20 cellular contexts compared by ENCODE assay signal in the genomic region with DNA sequence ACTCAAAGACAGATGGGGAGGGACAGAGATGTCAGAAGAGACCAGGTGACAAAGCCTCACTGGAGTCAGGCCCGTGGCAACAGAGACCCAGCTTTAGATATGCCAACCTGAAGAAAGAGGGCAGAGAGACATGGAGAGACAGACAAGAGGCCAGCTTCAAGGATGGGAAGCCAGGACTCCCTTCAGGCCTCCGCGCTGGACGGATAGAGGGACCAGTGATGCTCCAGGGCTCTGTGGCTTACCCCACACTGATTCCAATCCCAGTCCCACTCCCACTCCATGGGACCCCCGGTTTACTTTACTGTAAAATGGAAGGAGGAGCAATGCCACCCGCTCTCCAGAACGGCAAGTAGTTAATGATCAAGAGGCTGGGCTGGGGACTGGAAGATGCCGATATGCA. TPM values are rescaled to one million over a fixed set of nuclear protein-coding genes. Genes with fewer than 3 reads are reported as not detected.
A peak's percentile ranks its signal among the peaks of the same experiment; 100 is the strongest.
DNase-seq lines count a peak whose midpoint lies in the region; ATAC-seq and TF ChIP-seq lines count a peak whose summit lies in the region.
"Had no signal": no experiment of that assay in that cellular context is flagged by ENCODE, and none has a peak within 500 bp of the region (broad histone marks: within the 10 kb centered on the region; RNA-seq: fewer than 3 reads in every experiment).

No MANE protein-coding gene starts in this region.

- 43% methylated on average over 1 of the region's 8 CpGs; no CpG with 5 or more reads in 1 of the 2 experiments for WGBS in IMR-90 (ENCODE audit: extremely low coverage in 2 of 2, insufficient read length in 1 of 2), 2 experiments

- peak; percentile 57 for DNase-seq in activated CD4-positive, alpha-beta T cell treated with anti-CD3 and anti-CD28 coated beads, Interleukin-2, amount 10 ng/mL, durations not matched to agents 24 days and 14 days
- DNase-seq in activated CD4-positive, alpha-beta T cell treated with anti-CD3 and anti-CD28 coated beads for 4 hours = no peak
- DNase-seq in IMR-90 = no peak
- DNase-seq in glutamatergic neuron = no peak
- peak; percentile 60 for DNase-seq in osteoblast (ENCODE audit: insufficient read length, low spot score, missing footprints)
- no peak for DNase-seq in stimulated activated CD4-positive, alpha-beta T cell treated with anti-CD3 and anti-CD28 coated beads, Interleukin-4, amount 100 ng/mL, for 1 hour
- no peak for DNase-seq in retina
- DNase-seq in amniotic stem cell (lab: John Stamatoyannopoulos, UW) = no peak
- DNase-seq: BE2C; CD4-positive, CD25-positive, alpha-beta regulatory T cell; NCI-H1417 treated with DMSO at 0.1 percent for 48 hours; NCI-H187 treated with DMSO at 0.1 percent for 48 hours; NCI-H2227 treated with DMSO at 0.1 percent for 48 hours; NCI-H510A treated with DMSO at 0.1 percent for 48 hours; NCI-H774; OCI-M1; SIG-M5 had no signal

- no peaks in the 10 kb centered on the region for H3K79me2 ChIP-seq in osteoblast (ENCODE audit: insufficient read depth, low read length)

- H3K9ac ChIP-seq in IMR-90 (ENCODE audit: low read depth, low read length) = no peak overlapping the region

- CTCF ChIA-PET in IMR-90 (lab: Yijun Ruan, JAX) = no interaction called here

- no peaks in the 10 kb centered on the region for H3K9me3 Mint-ChIP-seq in activated CD4-positive, alpha-beta T cell treated with anti-CD3 and anti-CD28 coated beads, Interleukin-2, amount 10 ng/mL, durations not matched to agents 24 days and 14 days
- peaks cover 3% of the 10 kb centered on the region for H3K9me3 Mint-ChIP-seq in glutamatergic neuron (ENCODE audit: unreplicated experiment)

- H2AFZ ChIP-seq in IMR-90 (replicated peaks; ENCODE audit: low read length, poor library complexity) = peak overlapping the region; percentile 43
- H2AFZ ChIP-seq in osteoblast (ENCODE audit: low read length) = no peak overlapping the region

- no peak overlapping the region for H2BK15ac ChIP-seq in IMR-90 (ENCODE audit: low read depth, low read length)

- no peak for TF ChIP-seq RAD21 in IMR-90 (IDR thresholded peaks at IDR 0.05; ENCODE audit: low read length)

- H3K18ac ChIP-seq in IMR-90 (ENCODE audit: low read depth, low read length) = no peak overlapping the region

- no peak overlapping the region for H4K8ac ChIP-seq in IMR-90 (ENCODE audit: low read depth in 2 of 2, low read length in 2 of 2)

- H3K4me3 Mint-ChIP-seq in activated CD4-positive, alpha-beta T cell treated with anti-CD3 and anti-CD28 coated beads, Interleukin-2, amount 10 ng/mL, durations not matched to agents 24 days and 14 days = no peak overlapping the region
- no peak overlapping the region for H3K4me3 Mint-ChIP-seq in glutamatergic neuron (ENCODE audit: unreplicated experiment)

- peaks cover 16% of the 10 kb centered on the region for H3K9me1 ChIP-seq in IMR-90 (ENCODE audit: insufficient read depth, low read length)

- no peak overlapping the region for H3K56ac ChIP-seq in IMR-90 (ENCODE audit: extremely low read depth, insufficient read depth, low read length)

- POLR2A ChIA-PET in IMR-90 (lab: Charles Lee; ENCODE audit: unreplicated experiment) = no interaction called here

- BruUV-seq in IMR-90 (replicated peaks; lab: Mats Ljungman, UMichigan) = no TSS peak

- H3K14ac ChIP-seq in IMR-90 (replicated peaks; ENCODE audit: low read depth, low read length) = no peak overlapping the region

- H4K5ac ChIP-seq in IMR-90 (ENCODE audit: low read depth, low read length) = no peak overlapping the region

- no peak overlapping the region for H3K27ac Mint-ChIP-seq in activated CD4-positive, alpha-beta T cell treated with anti-CD3 and anti-CD28 coated beads, Interleukin-2, amount 10 ng/mL, durations not matched to agents 24 days and 14 days
- H3K27ac Mint-ChIP-seq in glutamatergic neuron (ENCODE audit: unreplicated experiment) = peak overlapping the region; percentile 11

- H2AK5ac ChIP-seq in IMR-90 (ENCODE audit: low read depth, low read length) = no peak overlapping the region

- no peaks in the 10 kb centered on the region for H3K27me3 Mint-ChIP-seq in activated CD4-positive, alpha-beta T cell treated with anti-CD3 and anti-CD28 coated beads, Interleukin-2, amount 10 ng/mL, durations not matched to agents 24 days and 14 days
- H3K27me3 Mint-ChIP-seq in glutamatergic neuron (ENCODE audit: unreplicated experiment) = peaks cover 6% of the 10 kb centered on the region
- H3K27me3 Mint-ChIP-seq: CD4-positive, CD25-positive, alpha-beta regulatory T cell had no signal

- in situ Hi-C loops in IMR-90 (cut with MboI; ENCODE audit: low sequenced_read_pairs) = no loop called here

- no peaks in the 10 kb centered on the region for H3K27me3 ChIP-seq in IMR-90 (ENCODE audit: control insufficient read depth, insufficient read depth, low read length)
- H3K27me3 ChIP-seq in osteoblast (ENCODE audit: insufficient read depth, low read length) = no peaks in the 10 kb centered on the region
- H3K27me3 ChIP-seq: BE2C had no signal

- no peak overlapping the region for H3K4me2 ChIP-seq in IMR-90 (ENCODE audit: low read depth, low read length)
- H3K4me2 ChIP-seq in osteoblast (ENCODE audit: insufficient read depth, low read length) = no peak overlapping the region

- H3K27ac ChIP-seq in IMR-90 (ENCODE audit: insufficient read depth, low read length) (no peak overlapping the region), osteoblast (ENCODE audit: low read depth, low read length) (no peak overlapping the region)

- H3K36me3 ChIP-seq in IMR-90 (ENCODE audit: control insufficient read depth, insufficient read depth, low read length) = peaks cover 27% of the 10 kb centered on the region
- peaks cover 22% of the 10 kb centered on the region for H3K36me3 ChIP-seq in osteoblast (ENCODE audit: insufficient read depth, low read length)

- peaks cover 20% of the 10 kb centered on the region for H3K36me3 Mint-ChIP-seq in activated CD4-positive, alpha-beta T cell treated with anti-CD3 and anti-CD28 coated beads, Interleukin-2, amount 10 ng/mL, durations not matched to agents 24 days and 14 days (ENCODE audit: low read depth)
- no peaks in the 10 kb centered on the region for H3K36me3 Mint-ChIP-seq in glutamatergic neuron (ENCODE audit: unreplicated experiment)

- no peaks in the 10 kb centered on the region; a peak in 1 of 4 replicates for H3K79me1 ChIP-seq in IMR-90 (ENCODE audit: low read depth in 1 of 2, low read length in 2 of 2)

- dilution Hi-C loops in IMR-90 (cut with HindIII; ENCODE audit: low sequenced_read_pairs, unreplicated experiment) = no loop called here

- H3K4me3 ChIP-seq in IMR-90 (ENCODE audit: insufficient read depth, low read depth, low read length) (no peak overlapping the region), osteoblast (ENCODE audit: insufficient read depth, low read length) (no peak overlapping the region)

- H3K4me1 Mint-ChIP-seq in activated CD4-positive, alpha-beta T cell treated with anti-CD3 and anti-CD28 coated beads, Interleukin-2, amount 10 ng/mL, durations not matched to agents 24 days and 14 days = peaks cover 25% of the 10 kb centered on the region
- H3K4me1 Mint-ChIP-seq in glutamatergic neuron (ENCODE audit: low read depth, unreplicated experiment) = peaks cover 7% of the 10 kb centered on the region

- no peak overlapping the region for H2BK20ac ChIP-seq in IMR-90 (ENCODE audit: low read depth, low read length)

- no peak overlapping the region for H2BK5ac ChIP-seq in IMR-90 (ENCODE audit: low read depth, low read length, poor library complexity, severe bottlenecking)

- H3K9me3 ChIP-seq in IMR-90 (ENCODE audit: control insufficient read depth, insufficient read depth, low read length) (no peaks in the 10 kb centered on the region), osteoblast (ENCODE audit: low read depth, low read length) (no peaks in the 10 kb centered on the region)
- H3K9me3 ChIP-seq: BE2C had no signal

- no peak overlapping the region for H2AK9ac ChIP-seq in IMR-90 (replicated peaks; ENCODE audit: low read depth, low read length, poor library complexity)

- no peak overlapping the region for H3K4ac ChIP-seq in IMR-90 (ENCODE audit: low read depth, low read length)

- TF ChIP-seq POLR2A in IMR-90 (IDR thresholded peaks at IDR 0.05; ENCODE audit: low read depth, low read length) = no peak

- intact Hi-C loops in activated CD4-positive, alpha-beta T cell treated with anti-CD3 and anti-CD28 coated beads, Interleukin-2, amount 10 ng/mL, durations not matched to agents 24 days and 14 days (cut with micrococcal nuclease) = no loop called here
- intact Hi-C loops in IMR-90 (cut with micrococcal nuclease) = no loop called here

- H3K4me1 ChIP-seq in IMR-90 (ENCODE audit: control insufficient read depth, insufficient read depth, low read length) (peaks cover 5% of the 10 kb centered on the region; the same call in 1 of the 2 replicates), osteoblast (ENCODE audit: insufficient read depth, low read length) (peaks cover 6% of the 10 kb centered on the region)

- no peak overlapping the region for H2BK120ac ChIP-seq in IMR-90 (ENCODE audit: low read depth, low read length)

- no peak for ATAC-seq in IMR-90 (ENCODE audit: low read depth)

- H4K20me1 ChIP-seq in IMR-90 (ENCODE audit: insufficient read depth, low read length) = peaks cover 4% of the 10 kb centered on the region
- no peaks in the 10 kb centered on the region for H4K20me1 ChIP-seq in osteoblast (ENCODE audit: insufficient read depth, low read length)

- no peak overlapping the region for H3K23ac ChIP-seq in IMR-90 (ENCODE audit: low read depth, low read length)

- no peak overlapping the region for H4K91ac ChIP-seq in IMR-90 (ENCODE audit: insufficient read depth, low read depth, low read length)

- no peak for TF ChIP-seq CTCF in IMR-90 (conservative IDR thresholded peaks at IDR 0.05; ENCODE audit: low read depth, low read length)
- TF ChIP-seq CTCF in glutamatergic neuron (IDR thresholded peaks at IDR 0.05; ENCODE audit: partially characterized antibody, unreplicated experiment) = no peak
- no peak for TF ChIP-seq CTCF in osteoblast (IDR thresholded peaks at IDR 0.05; ENCODE audit: extremely low read depth, low read depth, low read length)

RNA-seq across cellular contexts. Expression of a gene that starts 1.7 kb away (rescaled TPM):
- total RNA-seq in activated CD4-positive, alpha-beta T cell treated with anti-CD3 and anti-CD28 coated beads, Interleukin-2, amount 10 ng/mL, durations not matched to agents 24 days and 14 days = 0.93 and 1.1 TPM in 2 replicates
- total RNA-seq in IMR-90 (2012; rRNA removed) (0.28 TPM in 1 of 2 replicates, not detected in the other), glutamatergic neuron (ENCODE audit: unreplicated experiment) (1.3 TPM), osteoblast (0.29 and 0.36 TPM in 2 replicates)
- polyA plus RNA-seq in IMR-90 (2012; rRNA removed) = 1.2 and 1.4 TPM in 2 replicates
- 1.2 and 1.8 TPM in 2 replicates for polyA plus RNA-seq in IMR-90 (2012; cell fraction: cytosol; rRNA removed)
- polyA plus RNA-seq in IMR-90 (2012; cell fraction: nucleus; rRNA removed; ENCODE audit: low replicate concordance) = 0.64 and 1.3 TPM in 2 replicates
- total RNA-seq: CD4-positive, CD25-positive, alpha-beta regulatory T cell had no signal

RNA-seq across cellular contexts. Expression of a gene that starts 8.3 kb away (rescaled TPM):
- total RNA-seq in activated CD4-positive, alpha-beta T cell treated with anti-CD3 and anti-CD28 coated beads, Interleukin-2, amount 10 ng/mL, durations not matched to agents 24 days and 14 days = 451 and 472 TPM in 2 replicates
- 913 and 983 TPM in 2 replicates for total RNA-seq in IMR-90 (2012; rRNA removed)
- 824 and 914 TPM in 2 replicates for polyA plus RNA-seq in IMR-90 (2012; rRNA removed)
- 756 and 891 TPM in 2 replicates for polyA plus RNA-seq in IMR-90 (2012; cell fraction: cytosol; rRNA removed)
- polyA plus RNA-seq in IMR-90 (2012; cell fraction: nucleus; rRNA removed; ENCODE audit: low replicate concordance) = 189 and 249 TPM in 2 replicates
- total RNA-seq in glutamatergic neuron (ENCODE audit: unreplicated experiment) = 448 TPM
- 123 and 185 TPM in 2 replicates for total RNA-seq in osteoblast

RNA-seq across cellular contexts. Expression of a gene that starts 11.0 kb away (rescaled TPM):
- 114 and 115 TPM in 2 replicates for total RNA-seq in activated CD4-positive, alpha-beta T cell treated with anti-CD3 and anti-CD28 coated beads, Interleukin-2, amount 10 ng/mL, durations not matched to agents 24 days and 14 days
- total RNA-seq in IMR-90 (2012; rRNA removed) = 19.0 and 20.6 TPM in 2 replicates
- polyA plus RNA-seq in IMR-90 (2012; rRNA removed) = 41.5 and 53.9 TPM in 2 replicates
- 95.1 and 95.9 TPM in 2 replicates for polyA plus RNA-seq in IMR-90 (2012; cell fraction: cytosol; rRNA removed)
- polyA plus RNA-seq in IMR-90 (2012; cell fraction: nucleus; rRNA removed; ENCODE audit: low replicate concordance) = 33.8 and 61.0 TPM in 2 replicates
- total RNA-seq in glutamatergic neuron (ENCODE audit: unreplicated experiment) = 78.7 TPM
- 36.2 and 45.2 TPM in 2 replicates for total RNA-seq in osteoblast

RNA-seq across cellular contexts. Expression of a gene that starts 26.5 kb away (rescaled TPM):
- total RNA-seq in activated CD4-positive, alpha-beta T cell treated with anti-CD3 and anti-CD28 coated beads, Interleukin-2, amount 10 ng/mL, durations not matched to agents 24 days and 14 days = 0.77 and 0.92 TPM in 2 replicates
- total RNA-seq in IMR-90 (2012; rRNA removed) = not detected in 2 replicates
- polyA plus RNA-seq in IMR-90 (2012; rRNA removed) = 0.20 and 0.21 TPM in 2 replicates
- polyA plus RNA-seq in IMR-90 (2012; cell fraction: cytosol; rRNA removed) = 0.14 TPM in 1 of 2 replicates, not detected in the other
- polyA plus RNA-seq in IMR-90 (2012; cell fraction: nucleus; rRNA removed; ENCODE audit: low replicate concordance) = 0.14 and 0.18 TPM in 2 replicates
- not detected for total RNA-seq in glutamatergic neuron (ENCODE audit: unreplicated experiment)
- total RNA-seq in osteoblast = not detected in 2 replicates
- total RNA-seq: CD4-positive, CD25-positive, alpha-beta regulatory T cell; H4; M059J; RPMI7951 had no signal
- polyA plus RNA-seq: CD4-positive, CD25-positive, alpha-beta regulatory T cell had no signal

RNA-seq across cellular contexts. Expression of a gene that starts 27.3 kb away (rescaled TPM):
- total RNA-seq in activated CD4-positive, alpha-beta T cell treated with anti-CD3 and anti-CD28 coated beads, Interleukin-2, amount 10 ng/mL, durations not matched to agents 24 days and 14 days = 45.8 TPM in 2 replicates
- 3.1 and 3.4 TPM in 2 replicates for total RNA-seq in IMR-90 (2012; rRNA removed)
- 6.2 and 6.4 TPM in 2 replicates for polyA plus RNA-seq in IMR-90 (2012; rRNA removed)
- 3.7 and 4.9 TPM in 2 replicates for polyA plus RNA-seq in IMR-90 (2012; cell fraction: cytosol; rRNA removed)
- polyA plus RNA-seq in IMR-90 (2012; cell fraction: nucleus; rRNA removed; ENCODE audit: low replicate concordance) = 29.0 and 61.8 TPM in 2 replicates
- total RNA-seq in glutamatergic neuron (ENCODE audit: unreplicated experiment) = 15.9 TPM
- 3.2 and 4.7 TPM in 2 replicates for total RNA-seq in osteoblast

Comparison
In these comparisons a context has a peak if more than half of its experiments do, and no peak if none do; other contexts are left out.
1. DNase-seq: peak in activated CD4-positive, alpha-beta T cell treated with anti-CD3 and anti-CD28 coated beads, Interleukin-2, amount 10 ng/mL, durations not matched to agents 24 days and 14 days (single experiment) and osteoblast (single experiment); none in activated CD4-positive, alpha-beta T cell treated with anti-CD3 and anti-CD28 coated beads for 4 hours (0 of 2), IMR-90 (single experiment), glutamatergic neuron (single experiment), stimulated activated CD4-positive, alpha-beta T cell treated with anti-CD3 and anti-CD28 coated beads, Interleukin-4, amount 100 ng/mL, for 1 hour (single experiment), retina (single experiment) and amniotic stem cell (single experiment).